In the genomic region with DNA sequence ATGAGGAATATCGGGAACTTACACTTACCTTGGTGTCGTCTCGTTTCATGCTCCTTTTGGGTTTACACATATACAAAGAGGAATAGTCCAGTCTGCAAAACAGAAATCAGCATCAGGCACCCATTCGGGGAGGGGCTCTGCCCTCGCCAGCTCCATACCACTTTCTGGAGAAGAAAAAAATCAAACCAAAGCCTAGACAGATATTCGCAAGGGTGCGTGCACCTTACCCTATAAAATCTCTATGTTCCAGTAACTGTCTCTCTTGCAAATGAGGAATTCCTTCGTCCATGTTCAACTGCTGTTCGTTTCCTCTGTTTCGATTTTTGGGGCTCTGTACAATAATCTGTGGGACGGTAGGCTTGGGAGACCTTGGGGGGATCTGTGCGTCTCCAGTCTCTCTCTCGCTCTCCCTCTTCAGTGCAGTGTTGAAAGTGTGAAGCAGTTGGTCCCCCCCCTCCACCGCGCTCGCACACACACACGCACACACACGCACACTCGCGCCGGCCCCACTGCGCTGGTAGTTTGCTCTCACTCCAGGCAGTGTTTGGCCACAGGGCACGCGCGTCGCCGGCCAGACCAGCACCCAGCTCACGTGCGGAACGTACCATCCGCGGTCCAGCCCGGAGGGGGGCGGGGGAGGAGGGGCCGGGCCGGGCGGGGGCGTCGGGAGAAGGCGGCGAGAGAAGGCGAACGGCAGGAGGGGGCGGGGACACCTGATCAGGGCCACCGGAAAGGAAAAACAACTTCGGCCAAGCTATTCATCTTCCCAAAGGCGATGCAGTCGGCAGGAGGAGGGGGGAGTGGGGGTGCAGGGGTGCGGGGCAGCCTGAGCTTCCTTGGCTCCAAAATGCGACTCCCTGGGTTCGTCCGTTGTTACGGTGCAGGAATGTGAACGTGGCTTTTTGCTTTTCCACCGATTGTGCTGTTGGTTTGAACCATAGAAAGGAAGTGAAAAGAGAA, we compare ENCODE assay signal across 8 cellular contexts. TPM values are rescaled to one million over a fixed set of nuclear protein-coding genes. Genes with fewer than 3 reads are reported as not detected.
DNase-seq lines count a peak whose midpoint lies in the region; ATAC-seq and TF ChIP-seq lines count a peak whose summit lies in the region.

TSS of gene BHLHE41 (minus strand) at position 547 of the 960 bp plus-strand sequence. CDS start at position 289, 258 bp downstream.

- TF ChIP-seq CTCF in fibroblast of the aortic adventitia (IDR thresholded peaks at IDR 0.05; ENCODE audit: insufficient read depth, low read length) (no peak), vagina (IDR thresholded peaks at IDR 0.05) (no peak)

- H3K4me3 Mint-ChIP-seq in activated CD4-positive, alpha-beta memory T cell treated with anti-CD3 and anti-CD28 coated beads, Interleukin-2, amount 10 ng/mL, durations not matched to agents 7 days and 5 days, result peak within 1 kb of the TSS; percentile 67

- peak; percentile 91 for DNase-seq in Daoy (ENCODE audit: low read depth)
- no peak for DNase-seq in activated CD4-positive, alpha-beta memory T cell treated with anti-CD3 and anti-CD28 coated beads, Interleukin-2, amount 10 ng/mL, durations not matched to agents 7 days and 5 days
- DNase-seq in fibroblast of the aortic adventitia (ENCODE audit: low read depth), result peak; percentile 64
- DNase-seq in myocyte (ENCODE audit: low read depth), result peak; percentile 79
- no peak for DNase-seq in vagina (ENCODE audit: extremely low spot score in 2 of 2)

- H3K4me3 ChIP-seq in HUES6 (ENCODE audit: low read depth, low read length) (peak within 1 kb of the TSS; percentile 80), fibroblast of the aortic adventitia (ENCODE audit: low read depth, low read length) (peak within 1 kb of the TSS; percentile 78), vagina (peak within 1 kb of the TSS; percentile 70 to 72)

- H3K27me3 Mint-ChIP-seq in activated CD4-positive, alpha-beta memory T cell treated with anti-CD3 and anti-CD28 coated beads, Interleukin-2, amount 10 ng/mL, durations not matched to agents 7 days and 5 days, result peaks cover 82% of the 10 kb centered on the region

- no peaks in the 10 kb centered on the region for H3K36me3 Mint-ChIP-seq in activated CD4-positive, alpha-beta memory T cell treated with anti-CD3 and anti-CD28 coated beads, Interleukin-2, amount 10 ng/mL, durations not matched to agents 7 days and 5 days (ENCODE audit: low read depth)

- no peak within 1 kb of the TSS for H3K27ac Mint-ChIP-seq in activated CD4-positive, alpha-beta memory T cell treated with anti-CD3 and anti-CD28 coated beads, Interleukin-2, amount 10 ng/mL, durations not matched to agents 7 days and 5 days

- H3K4me1 Mint-ChIP-seq in activated CD4-positive, alpha-beta memory T cell treated with anti-CD3 and anti-CD28 coated beads, Interleukin-2, amount 10 ng/mL, durations not matched to agents 7 days and 5 days, result peaks cover 41% of the 10 kb centered on the region

- H3K9me3 Mint-ChIP-seq in activated CD4-positive, alpha-beta memory T cell treated with anti-CD3 and anti-CD28 coated beads, Interleukin-2, amount 10 ng/mL, durations not matched to agents 7 days and 5 days, result no peaks in the 10 kb centered on the region

- ATAC-seq in GM21360 (IDR thresholded peaks at IDR 0.05; ENCODE audit: unreplicated experiment), result no peak
- ATAC-seq in HG02610 (IDR thresholded peaks at IDR 0.05; ENCODE audit: unreplicated experiment), result no peak

- H3K9me3 ChIP-seq in HUES6 (ENCODE audit: control insufficient read depth, insufficient read depth, low read depth, low read length) (no peaks in the 10 kb centered on the region), vagina (no peaks in the 10 kb centered on the region)

- H3K9ac ChIP-seq in HUES6 (ENCODE audit: low read length), result peak within 1 kb of the TSS; percentile 55

- no peak within 1 kb of the TSS for H3K27ac ChIP-seq in HUES6 (ENCODE audit: low read depth, low read length)
- H3K27ac ChIP-seq in vagina, result peak within 1 kb of the TSS; percentile 94

- intact Hi-C loops in vagina (cut with DNase I), result loop anchor here (5.0 to 10.0 kb wide), 2 partner anchors 73 to 160 kb away; partner anchors contain the start of gene SSPN

- CTCF ChIA-PET in activated CD4-positive, alpha-beta memory T cell treated with anti-CD3 and anti-CD28 coated beads, Interleukin-2, amount 10 ng/mL, durations not matched to agents 7 days and 5 days (lab: Charles Lee), result interaction anchor here (0.9 kb wide), 1 partner anchor 10 kb away, joined by 4 read pairs; no protein-coding TSS in a partner anchor

- peaks cover 97% of the 10 kb centered on the region for H3K27me3 ChIP-seq in HUES6 (ENCODE audit: control insufficient read depth, insufficient read depth, low read length)
- no peaks in the 10 kb centered on the region for H3K27me3 ChIP-seq in vagina

- H3K36me3 ChIP-seq in HUES6 (ENCODE audit: control insufficient read depth, insufficient read depth, low read length), result no peaks in the 10 kb centered on the region
- no peaks in the 10 kb centered on the region for H3K36me3 ChIP-seq in vagina

- TF ChIP-seq POLR2A in vagina (IDR thresholded peaks at IDR 0.05), result peak in 1 of 2 donors; percentile 55

- POLR2A ChIA-PET in activated CD4-positive, alpha-beta memory T cell treated with anti-CD3 and anti-CD28 coated beads, Interleukin-2, amount 10 ng/mL, durations not matched to agents 7 days and 5 days (lab: Charles Lee), result no interaction called here

- peaks cover 19% of the 10 kb centered on the region for H3K4me1 ChIP-seq in HUES6 (ENCODE audit: control insufficient read depth, insufficient read depth, low read length)
- H3K4me1 ChIP-seq in vagina, result peaks cover 29% of the 10 kb centered on the region

RNA-seq across cellular contexts. Expression of gene BHLHE41, which starts in this region (rescaled TPM):
- total RNA-seq in Daoy (2014; rRNA removed; shearing (Covaris generic)), result 25.3 and 29.1 TPM in 2 replicates
- total RNA-seq in activated CD4-positive, alpha-beta memory T cell treated with anti-CD3 and anti-CD28 coated beads, Interleukin-2, amount 10 ng/mL, durations not matched to agents 7 days and 5 days, result not detected
- total RNA-seq in fibroblast of the aortic adventitia (ENCODE audit: low replicate concordance), result 2.3 and 9.2 TPM in 2 replicates
- 5.9 and 6.3 TPM in 2 replicates for total RNA-seq in myocyte
- 14.5 TPM for polyA plus RNA-seq in myocyte (2012)
- total RNA-seq in vagina, result 2.9 TPM

Comparison
In these comparisons a context has a peak if more than half of its experiments do, and no peak if none do; other contexts are left out.
1. DNase-seq: peak in Daoy (single experiment), fibroblast of the aortic adventitia (single experiment) and myocyte (single experiment); none in activated CD4-positive, alpha-beta memory T cell treated with anti-CD3 and anti-CD28 coated beads, Interleukin-2, amount 10 ng/mL, durations not matched to agents 7 days and 5 days (single experiment) and vagina (0 of 2).
2. Peak in every context shown above with its lines, with median percentiles within 50 percentile points of each other: H3K4me3 ChIP-seq.